12 cellular contexts compared by ENCODE assay signal in genomic region chr14:64855732-64856527, GRCh38. TPM values are rescaled to one million over a fixed set of nuclear protein-coding genes. Genes with fewer than 3 reads are reported as not detected.
A peak's percentile ranks its signal among the peaks of the same experiment; 100 is the strongest.
DNase-seq lines count a peak whose midpoint lies in the region; ATAC-seq and TF ChIP-seq lines count a peak whose summit lies in the region.
"Had no signal": no experiment of that assay in that cellular context is flagged by ENCODE, and none has a peak within 500 bp of the region (broad histone marks: within the 10 kb centered on the region; RNA-seq: fewer than 3 reads in every experiment).

No MANE protein-coding gene starts in this region.

- CTCF ChIA-PET in HCT116 (lab: Charles Lee): no interaction called here

- ATAC-seq in HCT116 (peak; percentile 25; the same call in 1 of the 2 replicates), HG03175 (IDR thresholded peaks at IDR 0.05; ENCODE audit: unreplicated experiment) (no peak)
- ATAC-seq: gastroesophageal sphincter; naive thymus-derived CD4-positive, alpha-beta T cell had no signal

- H3K9me3 ChIP-seq in HCT116 (ENCODE audit: control insufficient read depth in 1 of 2, insufficient read depth in 1 of 2, low read depth in 1 of 2, low read length in 2 of 2) (no peaks in the 10 kb centered on the region), iPS-15b (ENCODE audit: control insufficient read depth, insufficient read depth, low read length) (no peaks in the 10 kb centered on the region)
- H3K9me3 ChIP-seq: gastroesophageal sphincter had no signal

- no peaks in the 10 kb centered on the region for H3K9me2 ChIP-seq in HCT116 (ENCODE audit: insufficient read depth)

- H3K79me2 ChIP-seq in HCT116 (ENCODE audit: insufficient read depth, low read length): no peaks in the 10 kb centered on the region

- no peak for TF ChIP-seq POLR2A in HCT116 (IDR thresholded peaks at IDR 0.05; ENCODE audit: borderline replicate concordance, extremely low read depth, insufficient read depth, insufficient read length)

- DNase-seq in DMS 273 treated with DMSO at 0.1 percent for 48 hours (lab: John Stamatoyannopoulos, UW): peak; percentile 65
- no peak for DNase-seq in HCT116 (ENCODE audit: low read depth, low spot score)
- peak; percentile 92 for DNase-seq in NCI-H510A treated with DMSO at 0.1 percent for 48 hours (lab: John Stamatoyannopoulos, UW)
- no peak for DNase-seq in activated gamma-delta T cell (lab: John Stamatoyannopoulos, UW)
- DNase-seq in OCI-M1 (lab: John Stamatoyannopoulos, UW): no peak
- no peak for DNase-seq in LoVo (ENCODE audit: low spot score)
- DNase-seq: COR-L47; naive thymus-derived CD4-positive, alpha-beta T cell had no signal

- POLR2A ChIA-PET in HCT116 (lab: Charles Lee): no interaction called here

- RAD21 ChIA-PET in HCT116 (lab: Charles Lee; ENCODE audit: low non-redundant PET in 1 of 2, low total read pairs in 2 of 2, uncharacterized antibody in 2 of 2, unreplicated experiment in 2 of 2): no interaction called here

- H3K36me3 ChIP-seq in HCT116 (ENCODE audit: control insufficient read depth in 1 of 2, insufficient read depth in 2 of 2, low read length in 2 of 2) (no peaks in the 10 kb centered on the region), iPS-15b (ENCODE audit: control insufficient read depth, insufficient read depth, low read length) (no peaks in the 10 kb centered on the region)
- H3K36me3 ChIP-seq: gastroesophageal sphincter had no signal

- no peak overlapping the region for H3K27ac ChIP-seq in HCT116 (ENCODE audit: low read depth, low read length)
- H3K27ac ChIP-seq: epithelial cell of prostate, gastroesophageal sphincter had no signal

- H4K20me1 ChIP-seq in HCT116 (ENCODE audit: insufficient read depth): no peaks in the 10 kb centered on the region

- no peak overlapping the region for H3K9ac ChIP-seq in HCT116 (ENCODE audit: low read length)
- H3K9ac ChIP-seq in iPS-15b (ENCODE audit: low read depth, low read length): peak overlapping the region; percentile 61

- H3K4me1 ChIP-seq in HCT116 (ENCODE audit: control insufficient read depth in 1 of 2, insufficient read depth in 2 of 2, low read length in 2 of 2) (no peaks in the 10 kb centered on the region), iPS-15b (ENCODE audit: control insufficient read depth, insufficient read depth, low read length) (peaks cover 21% of the 10 kb centered on the region)
- H3K4me1 ChIP-seq: gastroesophageal sphincter had no signal

- intact Hi-C loops in HCT116 (cut with micrococcal nuclease): no loop called here

- H3K27me3 ChIP-seq in HCT116 (ENCODE audit: insufficient read depth, low read length) (peaks cover 3% of the 10 kb centered on the region; the same call in 1 of the 2 replicates), iPS-15b (ENCODE audit: control insufficient read depth, insufficient read depth, low read length) (no peaks in the 10 kb centered on the region)

- no peak for TF ChIP-seq RAD21 in HCT116 (IDR thresholded peaks at IDR 0.05; ENCODE audit: low read depth)

- H2AFZ ChIP-seq in HCT116 (ENCODE audit: low read depth, low read length, poor library complexity, severe bottlenecking): no peak overlapping the region

- BruUV-seq in HCT116 (replicated peaks; lab: Mats Ljungman, UMichigan): no TSS peak

- TF ChIP-seq CTCF in HCT116 (IDR thresholded peaks at IDR 0.05 in 2 of 3, conservative IDR thresholded peaks at IDR 0.05 in 1 of 3; ENCODE audit: borderline replicate concordance in 1 of 3, insufficient read depth in 1 of 3, low read depth in 2 of 3, low read length in 2 of 3): no peak

- H3K4me3 ChIP-seq in HCT116 (replicated peaks in 1 of 2; ENCODE audit: low read depth in 1 of 2, low read length in 2 of 2) (no peak overlapping the region), iPS-15b (ENCODE audit: low read depth, low read length) (no peak overlapping the region)
- H3K4me3 ChIP-seq: gastroesophageal sphincter had no signal

- H3K4me2 ChIP-seq in HCT116 (ENCODE audit: low read length): no peak overlapping the region

TF ChIP-seq in HCT116, 20 proteins besides CTCF, POLR2A, EP300 and RAD21:
- TF ChIP-seq SRF (IDR thresholded peaks at IDR 0.05; ENCODE audit: low read depth): no peak
- TF ChIP-seq SIN3A (IDR thresholded peaks at IDR 0.05; ENCODE audit: low read depth): no peak
- no peak for TF ChIP-seq EZH2phosphoT487 (IDR thresholded peaks at IDR 0.05; ENCODE audit: borderline replicate concordance)
- TF ChIP-seq TCF7L2 (IDR thresholded peaks at IDR 0.05; ENCODE audit: borderline replicate concordance, extremely low read depth, insufficient read depth, insufficient read length): no peak
- TF ChIP-seq EGR1 (IDR thresholded peaks at IDR 0.05; ENCODE audit: low read depth): no peak
- no peak for TF ChIP-seq MAX (IDR thresholded peaks at IDR 0.05)
- TF ChIP-seq CEBPB (IDR thresholded peaks at IDR 0.05; ENCODE audit: low read depth): no peak
- TF ChIP-seq YY1 (IDR thresholded peaks at IDR 0.05; ENCODE audit: extremely low read depth, insufficient replicate concordance, low read depth, low read length): no peak
- TF ChIP-seq SP1 (IDR thresholded peaks at IDR 0.05; ENCODE audit: low read depth): no peak
- no peak for TF ChIP-seq REST (IDR thresholded peaks at IDR 0.05; ENCODE audit: low read depth)
- no peak for TF ChIP-seq POLR2AphosphoS5 (IDR thresholded peaks at IDR 0.05; ENCODE audit: low read depth, low read length)
- TF ChIP-seq JUND (IDR thresholded peaks at IDR 0.05): no peak
- TF ChIP-seq ZFX (IDR thresholded peaks at IDR 0.05): no peak
- no peak for TF ChIP-seq ATF3 (IDR thresholded peaks at IDR 0.05)

RNA-seq across cellular contexts. Expression of gene SPTB, which starts 23.8 kb away (rescaled TPM):
- total RNA-seq in HCT116 (2021; ENCODE audit: unreplicated experiment): 4.2 TPM
- 4.2 TPM in 2 replicates for polyA plus RNA-seq in HCT116 (2012)
- polyA plus RNA-seq: naive thymus-derived CD4-positive, alpha-beta T cell had no signal

RNA-seq across cellular contexts. Expression of gene CHURC1, which starts 58.3 kb away (rescaled TPM):
- total RNA-seq in HCT116 (2021; ENCODE audit: unreplicated experiment): 47.5 TPM
- 23.0 and 27.3 TPM in 2 replicates for polyA plus RNA-seq in HCT116 (2012)

Comparison
In these comparisons a context has a peak if more than half of its experiments do, and no peak if none do; other contexts are left out.
1. DNase-seq: peak in DMS 273 treated with DMSO at 0.1 percent for 48 hours (single experiment) and NCI-H510A treated with DMSO at 0.1 percent for 48 hours (single experiment); none in HCT116 (single experiment), activated gamma-delta T cell (single experiment), OCI-M1 (single experiment) and LoVo (single experiment).